ENCODE assay signal across 24 cellular contexts in the genomic region with DNA sequence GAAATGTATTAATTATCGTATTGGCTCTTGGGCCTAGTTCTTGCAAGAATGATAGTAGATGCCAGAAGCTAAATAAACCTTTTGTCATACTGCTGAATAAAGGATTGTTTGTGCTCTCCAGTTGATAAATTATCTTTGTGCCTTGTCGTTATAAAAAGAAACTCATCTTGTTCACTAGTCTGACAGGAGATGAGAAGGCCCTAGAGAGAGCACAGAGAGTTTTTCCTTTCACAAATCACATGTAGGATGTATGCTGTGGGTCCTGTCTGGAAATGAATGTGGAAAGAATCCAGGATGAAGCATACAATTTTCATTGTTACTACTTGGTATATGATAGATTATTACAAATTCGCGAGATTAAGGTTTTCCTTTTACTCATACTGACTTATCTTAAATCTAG.
"Had no signal": no experiment of that assay in that cellular context is flagged by ENCODE, and none has a peak within 500 bp of the region (broad histone marks: within the 10 kb centered on the region; RNA-seq: fewer than 3 reads in every experiment).

No MANE protein-coding gene starts in this region.

- ATAC-seq: activated naive CD4-positive, alpha-beta T cell treated with anti-CD3 and anti-CD28 coated beads, Interleukin-2, amount 50 U/mL, for 72 hours; activated naive CD8-positive, alpha-beta T cell treated with anti-CD3 and anti-CD28 coated beads, Interleukin-2, amount 50 U/mL, for 24 hours; activated T-cell treated with anti-CD3 and anti-CD28 coated beads, Interleukin-2, amount 50 U/mL, for 4 hours; body of pancreas had no signal

- DNase-seq: activated CD4-positive, alpha-beta memory T cell treated with anti-CD3 and anti-CD28 coated beads for 36 hours; activated CD4-positive, alpha-beta T cell treated with anti-CD3 and anti-CD28 coated beads, Interleukin-2, amount 10 ng/mL, durations not matched to agents 7 days and 5 days; activated CD4-positive, CD25-positive, alpha-beta regulatory T cell; activated CD8-positive, alpha-beta memory T cell treated with anti-CD3 and anti-CD28 coated beads for 24 hours; activated effector memory CD4-positive, alpha-beta T cell treated with anti-CD3 and anti-CD28 coated beads, Interleukin-2, amount 50 U/mL, for 16 hours; activated naive CD4-positive, alpha-beta T cell treated with Interleukin-2 at 50 U/mL for 16 hours; activated naive CD8-positive, alpha-beta T cell treated with anti-CD3 and anti-CD28 coated beads, Interleukin-2, amount 50 U/mL, for 24 hours; activated T-cell treated with anti-CD3 and anti-CD28 coated beads, Interleukin-2, amount 50 U/mL, for 4 hours; amniotic stem cell; body of pancreas; NCI-H1092; NCI-H1436 treated with DMSO at 0.1 percent for 48 hours; NCI-H187; NCI-H2171; NCI-H2227 treated with DMSO at 0.1 percent for 48 hours; NCI-H510A treated with DMSO at 0.1 percent for 48 hours; PC-9; SIG-M5; SK-N-SH; T-helper 1 cell had no signal

- H3K27ac ChIP-seq: ascending aorta, body of pancreas, KMS-11, PC-9, VCaP had no signal

- H3K9me3 ChIP-seq: body of pancreas, SK-N-SH had no signal

- H3K4me3 ChIP-seq: ascending aorta, body of pancreas, PC-9 had no signal

- H3K27me3 ChIP-seq: ascending aorta, body of pancreas had no signal

- H3K4me1 ChIP-seq: ascending aorta, body of pancreas had no signal

- H3K36me3 ChIP-seq: ascending aorta had no signal
